1 cellular context compared by ENCODE assay signal in the genomic region with DNA sequence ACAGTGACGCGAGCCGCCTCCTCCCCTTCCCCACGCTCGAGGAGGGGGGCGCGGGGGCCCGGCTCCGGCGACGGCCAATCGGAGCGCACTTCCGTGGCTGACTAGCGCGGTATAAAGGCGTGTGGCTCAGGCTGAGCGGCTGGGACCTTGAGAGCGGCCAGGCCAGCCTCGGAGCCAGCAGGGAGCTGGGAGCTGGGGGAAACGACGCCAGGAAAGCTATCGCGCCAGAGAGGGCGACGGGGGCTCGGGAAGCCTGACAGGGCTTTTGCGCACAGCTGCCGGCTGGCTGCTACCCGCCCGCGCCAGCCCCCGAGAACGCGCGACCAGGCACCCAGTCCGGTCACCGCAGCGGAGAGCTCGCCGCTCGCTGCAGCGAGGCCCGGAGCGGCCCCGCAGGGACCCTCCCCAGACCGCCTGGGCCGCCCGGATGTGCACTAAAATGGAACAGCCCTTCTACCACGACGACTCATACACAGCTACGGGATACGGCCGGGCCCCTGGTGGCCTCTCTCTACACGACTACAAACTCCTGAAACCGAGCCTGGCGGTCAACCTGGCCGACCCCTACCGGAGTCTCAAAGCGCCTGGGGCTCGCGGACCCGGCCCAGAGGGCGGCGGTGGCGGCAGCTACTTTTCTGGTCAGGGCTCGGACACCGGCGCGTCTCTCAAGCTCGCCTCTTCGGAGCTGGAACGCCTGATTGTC.
A peak's percentile ranks its signal among the peaks of the same experiment; 100 is the strongest.
TF ChIP-seq lines count a peak whose summit lies in the region.

A gene (plus strand): TSS at position 142 of the 703 bp plus-strand sequence. CDS start 286 bp downstream, at position 428.

TF ChIP-seq in HepG2, 621 proteins besides CTCF, POLR2A, EP300 and RAD21 (continued from another document and continues in another):
- TF ChIP-seq, protein P1, sequence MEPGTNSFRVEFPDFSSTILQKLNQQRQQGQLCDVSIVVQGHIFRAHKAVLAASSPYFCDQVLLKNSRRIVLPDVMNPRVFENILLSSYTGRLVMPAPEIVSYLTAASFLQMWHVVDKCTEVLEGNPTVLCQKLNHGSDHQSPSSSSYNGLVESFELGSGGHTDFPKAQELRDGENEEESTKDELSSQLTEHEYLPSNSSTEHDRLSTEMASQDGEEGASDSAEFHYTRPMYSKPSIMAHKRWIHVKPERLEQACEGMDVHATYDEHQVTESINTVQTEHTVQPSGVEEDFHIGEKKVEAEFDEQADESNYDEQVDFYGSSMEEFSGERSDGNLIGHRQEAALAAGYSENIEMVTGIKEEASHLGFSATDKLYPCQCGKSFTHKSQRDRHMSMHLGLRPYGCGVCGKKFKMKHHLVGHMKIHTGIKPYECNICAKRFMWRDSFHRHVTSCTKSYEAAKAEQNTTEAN (CRISPR knock-in tag; conservative IDR thresholded peaks at IDR 0.05) = no peak
- TF ChIP-seq, protein P2, sequence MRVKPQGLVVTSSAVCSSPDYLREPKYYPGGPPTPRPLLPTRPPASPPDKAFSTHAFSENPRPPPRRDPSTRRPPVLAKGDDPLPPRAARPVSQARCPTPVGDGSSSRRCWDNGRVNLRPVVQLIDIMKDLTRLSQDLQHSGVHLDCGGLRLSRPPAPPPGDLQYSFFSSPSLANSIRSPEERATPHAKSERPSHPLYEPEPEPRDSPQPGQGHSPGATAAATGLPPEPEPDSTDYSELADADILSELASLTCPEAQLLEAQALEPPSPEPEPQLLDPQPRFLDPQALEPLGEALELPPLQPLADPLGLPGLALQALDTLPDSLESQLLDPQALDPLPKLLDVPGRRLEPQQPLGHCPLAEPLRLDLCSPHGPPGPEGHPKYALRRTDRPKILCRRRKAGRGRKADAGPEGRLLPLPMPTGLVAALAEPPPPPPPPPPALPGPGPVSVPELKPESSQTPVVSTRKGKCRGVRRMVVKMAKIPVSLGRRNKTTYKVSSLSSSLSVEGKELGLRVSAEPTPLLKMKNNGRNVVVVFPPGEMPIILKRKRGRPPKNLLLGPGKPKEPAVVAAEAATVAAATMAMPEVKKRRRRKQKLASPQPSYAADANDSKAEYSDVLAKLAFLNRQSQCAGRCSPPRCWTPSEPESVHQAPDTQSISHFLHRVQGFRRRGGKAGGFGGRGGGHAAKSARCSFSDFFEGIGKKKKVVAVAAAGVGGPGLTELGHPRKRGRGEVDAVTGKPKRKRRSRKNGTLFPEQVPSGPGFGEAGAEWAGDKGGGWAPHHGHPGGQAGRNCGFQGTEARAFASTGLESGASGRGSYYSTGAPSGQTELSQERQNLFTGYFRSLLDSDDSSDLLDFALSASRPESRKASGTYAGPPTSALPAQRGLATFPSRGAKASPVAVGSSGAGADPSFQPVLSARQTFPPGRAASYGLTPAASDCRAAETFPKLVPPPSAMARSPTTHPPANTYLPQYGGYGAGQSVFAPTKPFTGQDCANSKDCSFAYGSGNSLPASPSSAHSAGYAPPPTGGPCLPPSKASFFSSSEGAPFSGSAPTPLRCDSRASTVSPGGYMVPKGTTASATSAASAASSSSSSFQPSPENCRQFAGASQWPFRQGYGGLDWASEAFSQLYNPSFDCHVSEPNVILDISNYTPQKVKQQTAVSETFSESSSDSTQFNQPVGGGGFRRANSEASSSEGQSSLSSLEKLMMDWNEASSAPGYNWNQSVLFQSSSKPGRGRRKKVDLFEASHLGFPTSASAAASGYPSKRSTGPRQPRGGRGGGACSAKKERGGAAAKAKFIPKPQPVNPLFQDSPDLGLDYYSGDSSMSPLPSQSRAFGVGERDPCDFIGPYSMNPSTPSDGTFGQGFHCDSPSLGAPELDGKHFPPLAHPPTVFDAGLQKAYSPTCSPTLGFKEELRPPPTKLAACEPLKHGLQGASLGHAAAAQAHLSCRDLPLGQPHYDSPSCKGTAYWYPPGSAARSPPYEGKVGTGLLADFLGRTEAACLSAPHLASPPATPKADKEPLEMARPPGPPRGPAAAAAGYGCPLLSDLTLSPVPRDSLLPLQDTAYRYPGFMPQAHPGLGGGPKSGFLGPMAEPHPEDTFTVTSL (CRISPR knock-in tag; IDR thresholded peaks at IDR 0.05; ENCODE audit: borderline replicate concordance) = no peak
- TF ChIP-seq, protein P3, sequence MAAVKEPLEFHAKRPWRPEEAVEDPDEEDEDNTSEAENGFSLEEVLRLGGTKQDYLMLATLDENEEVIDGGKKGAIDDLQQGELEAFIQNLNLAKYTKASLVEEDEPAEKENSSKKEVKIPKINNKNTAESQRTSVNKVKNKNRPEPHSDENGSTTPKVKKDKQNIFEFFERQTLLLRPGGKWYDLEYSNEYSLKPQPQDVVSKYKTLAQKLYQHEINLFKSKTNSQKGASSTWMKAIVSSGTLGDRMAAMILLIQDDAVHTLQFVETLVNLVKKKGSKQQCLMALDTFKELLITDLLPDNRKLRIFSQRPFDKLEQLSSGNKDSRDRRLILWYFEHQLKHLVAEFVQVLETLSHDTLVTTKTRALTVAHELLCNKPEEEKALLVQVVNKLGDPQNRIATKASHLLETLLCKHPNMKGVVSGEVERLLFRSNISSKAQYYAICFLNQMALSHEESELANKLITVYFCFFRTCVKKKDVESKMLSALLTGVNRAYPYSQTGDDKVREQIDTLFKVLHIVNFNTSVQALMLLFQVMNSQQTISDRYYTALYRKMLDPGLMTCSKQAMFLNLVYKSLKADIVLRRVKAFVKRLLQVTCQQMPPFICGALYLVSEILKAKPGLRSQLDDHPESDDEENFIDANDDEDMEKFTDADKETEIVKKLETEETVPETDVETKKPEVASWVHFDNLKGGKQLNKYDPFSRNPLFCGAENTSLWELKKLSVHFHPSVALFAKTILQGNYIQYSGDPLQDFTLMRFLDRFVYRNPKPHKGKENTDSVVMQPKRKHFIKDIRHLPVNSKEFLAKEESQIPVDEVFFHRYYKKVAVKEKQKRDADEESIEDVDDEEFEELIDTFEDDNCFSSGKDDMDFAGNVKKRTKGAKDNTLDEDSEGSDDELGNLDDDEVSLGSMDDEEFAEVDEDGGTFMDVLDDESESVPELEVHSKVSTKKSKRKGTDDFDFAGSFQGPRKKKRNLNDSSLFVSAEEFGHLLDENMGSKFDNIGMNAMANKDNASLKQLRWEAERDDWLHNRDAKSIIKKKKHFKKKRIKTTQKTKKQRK (IDR thresholded peaks at IDR 0.05; ENCODE audit: low read length) = no peak
- TF ChIP-seq DMAP1 (CRISPR knock-in tag; IDR thresholded peaks at IDR 0.05) = peak; percentile 70
- TF ChIP-seq, protein P4, sequence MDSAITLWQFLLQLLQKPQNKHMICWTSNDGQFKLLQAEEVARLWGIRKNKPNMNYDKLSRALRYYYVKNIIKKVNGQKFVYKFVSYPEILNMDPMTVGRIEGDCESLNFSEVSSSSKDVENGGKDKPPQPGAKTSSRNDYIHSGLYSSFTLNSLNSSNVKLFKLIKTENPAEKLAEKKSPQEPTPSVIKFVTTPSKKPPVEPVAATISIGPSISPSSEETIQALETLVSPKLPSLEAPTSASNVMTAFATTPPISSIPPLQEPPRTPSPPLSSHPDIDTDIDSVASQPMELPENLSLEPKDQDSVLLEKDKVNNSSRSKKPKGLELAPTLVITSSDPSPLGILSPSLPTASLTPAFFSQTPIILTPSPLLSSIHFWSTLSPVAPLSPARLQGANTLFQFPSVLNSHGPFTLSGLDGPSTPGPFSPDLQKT (CRISPR knock-in tag; IDR thresholded peaks at IDR 0.05; ENCODE audit: borderline replicate concordance) = no peak
- TF ChIP-seq ZNF75D (CRISPR knock-in tag; IDR thresholded peaks at IDR 0.05; ENCODE audit: borderline replicate concordance) = no peak
- TF ChIP-seq HOXA9 (CRISPR knock-in tag; IDR thresholded peaks at IDR 0.05; ENCODE audit: borderline replicate concordance) = no peak
- TF ChIP-seq STAG1 (CRISPR knock-in tag; IDR thresholded peaks at IDR 0.05) = peak; percentile 9; the same call in 1 of the 2 replicates
- TF ChIP-seq, protein P5, sequence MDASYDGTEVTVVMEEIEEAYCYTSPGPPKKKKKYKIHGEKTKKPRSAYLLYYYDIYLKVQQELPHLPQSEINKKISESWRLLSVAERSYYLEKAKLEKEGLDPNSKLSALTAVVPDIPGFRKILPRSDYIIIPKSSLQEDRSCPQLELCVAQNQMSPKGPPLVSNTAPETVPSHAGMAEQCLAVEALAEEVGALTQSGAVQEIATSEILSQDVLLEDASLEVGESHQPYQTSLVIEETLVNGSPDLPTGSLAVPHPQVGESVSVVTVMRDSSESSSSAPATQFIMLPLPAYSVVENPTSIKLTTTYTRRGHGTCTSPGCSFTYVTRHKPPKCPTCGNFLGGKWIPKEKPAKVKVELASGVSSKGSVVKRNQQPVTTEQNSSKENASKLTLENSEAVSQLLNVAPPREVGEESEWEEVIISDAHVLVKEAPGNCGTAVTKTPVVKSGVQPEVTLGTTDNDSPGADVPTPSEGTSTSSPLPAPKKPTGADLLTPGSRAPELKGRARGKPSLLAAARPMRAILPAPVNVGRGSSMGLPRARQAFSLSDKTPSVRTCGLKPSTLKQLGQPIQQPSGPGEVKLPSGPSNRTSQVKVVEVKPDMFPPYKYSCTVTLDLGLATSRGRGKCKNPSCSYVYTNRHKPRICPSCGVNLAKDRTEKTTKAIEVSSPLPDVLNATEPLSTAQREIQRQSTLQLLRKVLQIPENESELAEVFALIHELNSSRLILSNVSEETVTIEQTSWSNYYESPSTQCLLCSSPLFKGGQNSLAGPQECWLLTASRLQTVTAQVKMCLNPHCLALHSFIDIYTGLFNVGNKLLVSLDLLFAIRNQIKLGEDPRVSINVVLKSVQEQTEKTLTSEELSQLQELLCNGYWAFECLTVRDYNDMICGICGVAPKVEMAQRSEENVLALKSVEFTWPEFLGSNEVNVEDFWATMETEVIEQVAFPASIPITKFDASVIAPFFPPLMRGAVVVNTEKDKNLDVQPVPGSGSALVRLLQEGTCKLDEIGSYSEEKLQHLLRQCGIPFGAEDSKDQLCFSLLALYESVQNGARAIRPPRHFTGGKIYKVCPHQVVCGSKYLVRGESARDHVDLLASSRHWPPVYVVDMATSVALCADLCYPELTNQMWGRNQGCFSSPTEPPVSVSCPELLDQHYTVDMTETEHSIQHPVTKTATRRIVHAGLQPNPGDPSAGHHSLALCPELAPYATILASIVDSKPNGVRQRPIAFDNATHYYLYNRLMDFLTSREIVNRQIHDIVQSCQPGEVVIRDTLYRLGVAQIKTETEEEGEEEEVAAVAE (CRISPR knock-in tag; IDR thresholded peaks at IDR 0.05; ENCODE audit: borderline replicate concordance) = peak; percentile 88; the same call in 1 of the 2 replicates
- no peak for TF ChIP-seq ZNF263 (CRISPR knock-in tag; IDR thresholded peaks at IDR 0.05)
- TF ChIP-seq, protein P6, sequence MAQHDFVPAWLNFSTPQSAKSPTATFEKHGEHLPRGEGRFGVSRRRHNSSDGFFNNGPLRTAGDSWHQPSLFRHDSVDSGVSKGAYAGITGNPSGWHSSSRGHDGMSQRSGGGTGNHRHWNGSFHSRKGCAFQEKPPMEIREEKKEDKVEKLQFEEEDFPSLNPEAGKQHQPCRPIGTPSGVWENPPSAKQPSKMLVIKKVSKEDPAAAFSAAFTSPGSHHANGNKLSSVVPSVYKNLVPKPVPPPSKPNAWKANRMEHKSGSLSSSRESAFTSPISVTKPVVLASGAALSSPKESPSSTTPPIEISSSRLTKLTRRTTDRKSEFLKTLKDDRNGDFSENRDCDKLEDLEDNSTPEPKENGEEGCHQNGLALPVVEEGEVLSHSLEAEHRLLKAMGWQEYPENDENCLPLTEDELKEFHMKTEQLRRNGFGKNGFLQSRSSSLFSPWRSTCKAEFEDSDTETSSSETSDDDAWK (CRISPR knock-in tag; IDR thresholded peaks at IDR 0.05) = no peak
- TF ChIP-seq ZNF567 (CRISPR knock-in tag; IDR thresholded peaks at IDR 0.05; ENCODE audit: borderline replicate concordance) = peak; percentile 23; the same call in 1 of the 2 replicates
- TF ChIP-seq ZNF788 (CRISPR knock-in tag; IDR thresholded peaks at IDR 0.05; ENCODE audit: borderline replicate concordance) = peak; percentile 88; the same call in 1 of the 2 replicates
- TF ChIP-seq ZNF350 (CRISPR knock-in tag; IDR thresholded peaks at IDR 0.05; ENCODE audit: borderline replicate concordance, low read depth) = peak; percentile 87; the same call in 1 of the 2 replicates
- no peak for TF ChIP-seq SOX13 (IDR thresholded peaks at IDR 0.05)
- TF ChIP-seq SOX13 (CRISPR knock-in tag; conservative IDR thresholded peaks at IDR 0.05 in 1 of 2, IDR thresholded peaks at IDR 0.05 in 1 of 2) = peak in 1 of 2 experiments; percentile 67; a peak in 2 of 4 replicates
- 0 out of 2 replicates have a peak, but pooled peaks have one; percentile 24 for TF ChIP-seq MEF2D (CRISPR knock-in tag; IDR thresholded peaks at IDR 0.05)
- TF ChIP-seq HOXA5 (CRISPR knock-in tag; IDR thresholded peaks at IDR 0.05) = peak; percentile 93
- no peak for TF ChIP-seq TCF12 (IDR thresholded peaks at IDR 0.05)
- no peak for TF ChIP-seq TCF12 (CRISPR knock-in tag; IDR thresholded peaks at IDR 0.05)
- TF ChIP-seq SMARCC2 (IDR thresholded peaks at IDR 0.05) = no peak
- TF ChIP-seq ZNF543 (CRISPR knock-in tag; IDR thresholded peaks at IDR 0.05) = no peak
- TF ChIP-seq ZNF326 (CRISPR knock-in tag; IDR thresholded peaks at IDR 0.05; ENCODE audit: borderline replicate concordance) = no peak
- TF ChIP-seq SRSF9 (IDR thresholded peaks at IDR 0.05; ENCODE audit: borderline replicate concordance, insufficient read depth, low read depth, low read length, poor library complexity, severe bottlenecking) = no peak
- TF ChIP-seq ZNF224 (CRISPR knock-in tag; IDR thresholded peaks at IDR 0.05) = no peak
- 0 out of 2 replicates have a peak, but pooled peaks have one; percentile 71 for TF ChIP-seq TOPORS (CRISPR knock-in tag; IDR thresholded peaks at IDR 0.05)
- no peak for TF ChIP-seq ATM (IDR thresholded peaks at IDR 0.05; ENCODE audit: borderline replicate concordance)
- TF ChIP-seq, protein P7, sequence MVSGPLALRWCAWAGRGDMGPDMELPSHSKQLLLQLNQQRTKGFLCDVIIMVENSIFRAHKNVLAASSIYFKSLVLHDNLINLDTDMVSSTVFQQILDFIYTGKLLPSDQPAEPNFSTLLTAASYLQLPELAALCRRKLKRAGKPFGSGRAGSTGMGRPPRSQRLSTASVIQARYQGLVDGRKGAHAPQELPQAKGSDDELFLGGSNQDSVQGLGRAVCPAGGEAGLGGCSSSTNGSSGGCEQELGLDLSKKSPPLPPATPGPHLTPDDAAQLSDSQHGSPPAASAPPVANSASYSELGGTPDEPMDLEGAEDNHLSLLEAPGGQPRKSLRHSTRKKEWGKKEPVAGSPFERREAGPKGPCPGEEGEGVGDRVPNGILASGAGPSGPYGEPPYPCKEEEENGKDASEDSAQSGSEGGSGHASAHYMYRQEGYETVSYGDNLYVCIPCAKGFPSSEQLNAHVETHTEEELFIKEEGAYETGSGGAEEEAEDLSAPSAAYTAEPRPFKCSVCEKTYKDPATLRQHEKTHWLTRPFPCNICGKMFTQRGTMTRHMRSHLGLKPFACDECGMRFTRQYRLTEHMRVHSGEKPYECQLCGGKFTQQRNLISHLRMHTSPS (CRISPR knock-in tag; IDR thresholded peaks at IDR 0.05; ENCODE audit: low read depth) = no peak
- peak; percentile 54; the same call in 1 of the 2 replicates for TF ChIP-seq SIX4 (CRISPR knock-in tag; IDR thresholded peaks at IDR 0.05)
- no peak for TF ChIP-seq LCORL (IDR thresholded peaks at IDR 0.05)
- peak; percentile 61 for TF ChIP-seq LCORL (CRISPR knock-in tag; IDR thresholded peaks at IDR 0.05)
- no peak for TF ChIP-seq ZNF569 (CRISPR knock-in tag; IDR thresholded peaks at IDR 0.05; ENCODE audit: borderline replicate concordance)
- TF ChIP-seq, protein P8, sequence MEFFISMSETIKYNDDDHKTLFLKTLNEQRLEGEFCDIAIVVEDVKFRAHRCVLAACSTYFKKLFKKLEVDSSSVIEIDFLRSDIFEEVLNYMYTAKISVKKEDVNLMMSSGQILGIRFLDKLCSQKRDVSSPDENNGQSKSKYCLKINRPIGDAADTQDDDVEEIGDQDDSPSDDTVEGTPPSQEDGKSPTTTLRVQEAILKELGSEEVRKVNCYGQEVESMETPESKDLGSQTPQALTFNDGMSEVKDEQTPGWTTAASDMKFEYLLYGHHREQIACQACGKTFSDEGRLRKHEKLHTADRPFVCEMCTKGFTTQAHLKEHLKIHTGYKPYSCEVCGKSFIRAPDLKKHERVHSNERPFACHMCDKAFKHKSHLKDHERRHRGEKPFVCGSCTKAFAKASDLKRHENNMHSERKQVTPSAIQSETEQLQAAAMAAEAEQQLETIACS (CRISPR knock-in tag; IDR thresholded peaks at IDR 0.05) = no peak
